ENCODE assay signal across 1 cellular context in the genomic region with DNA sequence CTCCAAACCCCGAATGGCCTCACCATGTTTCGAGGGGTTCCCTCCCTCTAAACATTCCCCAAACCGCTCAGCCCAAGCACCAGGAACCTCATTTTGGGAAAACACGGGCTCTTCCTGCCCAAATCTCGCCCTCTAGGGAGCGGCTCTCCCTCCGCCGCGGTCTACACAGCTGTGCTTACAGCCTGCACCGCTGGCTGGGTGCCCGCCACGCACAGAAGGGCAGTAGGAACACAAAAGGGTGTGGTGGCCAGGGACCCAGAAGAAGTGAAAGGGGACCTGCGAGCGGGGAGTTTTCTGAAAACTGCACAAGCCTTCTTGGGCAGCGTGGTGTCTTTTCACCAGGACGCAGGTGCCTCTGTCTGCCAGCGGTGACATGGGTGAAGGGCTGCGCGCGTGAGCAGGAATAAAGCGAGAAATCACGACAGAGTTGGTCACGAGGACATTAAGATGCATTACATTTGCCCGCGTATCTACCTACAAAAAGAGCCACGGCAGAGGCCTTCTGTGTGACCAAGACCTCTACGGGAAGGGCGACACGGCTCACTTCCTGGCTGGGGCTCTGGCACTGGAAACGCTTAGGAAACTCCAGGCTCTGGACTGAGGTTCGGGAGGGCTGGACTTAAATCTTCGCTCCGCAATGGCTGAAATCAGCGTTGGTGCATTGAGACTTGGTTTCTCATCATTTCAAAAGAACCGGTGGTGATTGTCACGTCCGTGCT.
TF ChIP-seq lines count a peak whose summit lies in the region.

No MANE protein-coding gene starts in this region.

TF ChIP-seq in IMR-90, 13 proteins besides CTCF, POLR2A, EP300 and RAD21:
- TF ChIP-seq, protein P1, sequence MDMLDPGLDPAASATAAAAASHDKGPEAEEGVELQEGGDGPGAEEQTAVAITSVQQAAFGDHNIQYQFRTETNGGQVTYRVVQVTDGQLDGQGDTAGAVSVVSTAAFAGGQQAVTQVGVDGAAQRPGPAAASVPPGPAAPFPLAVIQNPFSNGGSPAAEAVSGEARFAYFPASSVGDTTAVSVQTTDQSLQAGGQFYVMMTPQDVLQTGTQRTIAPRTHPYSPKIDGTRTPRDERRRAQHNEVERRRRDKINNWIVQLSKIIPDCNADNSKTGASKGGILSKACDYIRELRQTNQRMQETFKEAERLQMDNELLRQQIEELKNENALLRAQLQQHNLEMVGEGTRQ (IDR thresholded peaks at IDR 0.05; ENCODE audit: low read depth, low read length), result no peak
- TF ChIP-seq, protein P2, sequence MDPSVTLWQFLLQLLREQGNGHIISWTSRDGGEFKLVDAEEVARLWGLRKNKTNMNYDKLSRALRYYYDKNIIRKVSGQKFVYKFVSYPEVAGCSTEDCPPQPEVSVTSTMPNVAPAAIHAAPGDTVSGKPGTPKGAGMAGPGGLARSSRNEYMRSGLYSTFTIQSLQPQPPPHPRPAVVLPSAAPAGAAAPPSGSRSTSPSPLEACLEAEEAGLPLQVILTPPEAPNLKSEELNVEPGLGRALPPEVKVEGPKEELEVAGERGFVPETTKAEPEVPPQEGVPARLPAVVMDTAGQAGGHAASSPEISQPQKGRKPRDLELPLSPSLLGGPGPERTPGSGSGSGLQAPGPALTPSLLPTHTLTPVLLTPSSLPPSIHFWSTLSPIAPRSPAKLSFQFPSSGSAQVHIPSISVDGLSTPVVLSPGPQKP (IDR thresholded peaks at IDR 0.05; ENCODE audit: borderline replicate concordance, low read depth, low read length), result no peak
- TF ChIP-seq RFX5 (IDR thresholded peaks at IDR 0.05; ENCODE audit: low read depth, low read length) (no peak), CEBPB (IDR thresholded peaks at IDR 0.05; ENCODE audit: low read depth, low read length) (no peak), MAZ (IDR thresholded peaks at IDR 0.05; ENCODE audit: borderline replicate concordance, low read depth, low read length) (no peak), MXI1 (IDR thresholded peaks at IDR 0.05; ENCODE audit: borderline replicate concordance, low read depth, low read length) (no peak), NFE2L2 (IDR thresholded peaks at IDR 0.05; ENCODE audit: low read depth, low read length) (no peak), RCOR1 (IDR thresholded peaks at IDR 0.05; ENCODE audit: insufficient replicate concordance, low read length) (no peak), BHLHE40 (IDR thresholded peaks at IDR 0.05; ENCODE audit: low read depth, low read length) (no peak), FOS (IDR thresholded peaks at IDR 0.05; ENCODE audit: low read depth, low read length) (no peak), CHD1 (IDR thresholded peaks at IDR 0.05; ENCODE audit: low read depth, low read length) (no peak), SMC3 (IDR thresholded peaks at IDR 0.05; ENCODE audit: low read depth, low read length) (no peak)
